ENCODE assay signal across 20 cellular contexts in the genomic region with DNA sequence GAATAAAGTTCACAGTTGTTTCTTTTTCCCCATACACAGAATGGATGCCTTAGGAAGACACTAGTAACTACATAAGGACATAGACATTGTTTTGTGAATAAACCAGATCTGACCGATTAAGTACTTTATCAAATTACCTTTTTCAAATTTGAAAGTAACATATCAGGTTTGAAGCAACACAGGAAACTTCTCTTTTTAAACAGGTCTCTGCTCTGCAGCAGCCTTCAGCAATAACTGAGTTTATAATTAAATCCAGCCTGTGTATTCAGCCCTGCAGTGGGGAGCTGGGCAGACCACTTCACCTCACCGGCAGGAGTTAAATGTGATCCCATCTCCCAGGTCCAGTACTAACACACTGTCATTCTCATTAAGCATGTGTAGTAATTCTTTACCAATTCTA.
"Had no signal": no experiment of that assay in that cellular context is flagged by ENCODE, and none has a peak within 500 bp of the region (broad histone marks: within the 10 kb centered on the region; RNA-seq: fewer than 3 reads in every experiment).

No MANE protein-coding gene starts in this region.

- H3K4me3 ChIP-seq: colonic mucosa, heart left ventricle, mucosa of descending colon, spleen, testis, tibial nerve had no signal

- H3K4me1 ChIP-seq: colonic mucosa, heart left ventricle, spleen, testis had no signal

- H3K4me3 Mint-ChIP-seq: naive thymus-derived CD8-positive, alpha-beta T cell; neural crest cell; stimulated activated naive B cell treated with anti-CD40 and anti-IgM and Interleukin-4, amounts not matched to agents 10 μg/mL and 1 μg/mL and 100 μg/mL, for 72 hours; stimulated activated naive CD8-positive, alpha-beta T cell treated with anti-CD3 and anti-CD28 coated beads, Interleukin-15, amount 100 ng/mL, for 72 hours had no signal

- H3K36me3 ChIP-seq: colonic mucosa, heart left ventricle, spleen, tibial nerve had no signal

- H3K4me1 Mint-ChIP-seq: naive thymus-derived CD8-positive, alpha-beta T cell; stimulated activated naive B cell treated with anti-CD40 and anti-IgM and Interleukin-4, amounts not matched to agents 10 μg/mL and 1 μg/mL and 100 μg/mL, for 72 hours; stimulated activated naive CD8-positive, alpha-beta T cell treated with anti-CD3 and anti-CD28 coated beads, Interleukin-15, amount 100 ng/mL, for 72 hours had no signal

- H3K36me3 Mint-ChIP-seq: naive thymus-derived CD8-positive, alpha-beta T cell; stimulated activated naive B cell treated with anti-CD40 and anti-IgM and Interleukin-4, amounts not matched to agents 10 μg/mL and 1 μg/mL and 100 μg/mL, for 72 hours had no signal

- H3K27ac ChIP-seq: colonic mucosa, heart left ventricle, spleen, testis, tibial nerve had no signal

- H3K9me3 Mint-ChIP-seq: naive thymus-derived CD8-positive, alpha-beta T cell; neural crest cell; stimulated activated naive B cell treated with anti-CD40 and anti-IgM and Interleukin-4, amounts not matched to agents 10 μg/mL and 1 μg/mL and 100 μg/mL, for 72 hours; stimulated activated naive CD8-positive, alpha-beta T cell treated with anti-CD3 and anti-CD28 coated beads, Interleukin-15, amount 100 ng/mL, for 72 hours had no signal

- H3K27ac Mint-ChIP-seq: naive thymus-derived CD8-positive, alpha-beta T cell; stimulated activated naive B cell treated with anti-CD40 and anti-IgM and Interleukin-4, amounts not matched to agents 10 μg/mL and 1 μg/mL and 100 μg/mL, for 72 hours; stimulated activated naive CD8-positive, alpha-beta T cell treated with anti-CD3 and anti-CD28 coated beads, Interleukin-15, amount 100 ng/mL, for 72 hours had no signal

- H3K27me3 ChIP-seq: colonic mucosa, testis, tibial nerve had no signal

- H3K9me3 ChIP-seq: colonic mucosa, heart left ventricle, mucosa of descending colon, spleen, testis, tibial nerve had no signal

- DNase-seq: colonic mucosa; dermis blood vessel endothelial cell; erythroblast; heart left ventricle; hypothalamus; islet precursor cell; mucosa of descending colon; naive thymus-derived CD8-positive, alpha-beta T cell; posterior cingulate gyrus; spleen; stimulated activated CD4-positive, alpha-beta T cell treated with anti-CD3 and anti-CD28 coated beads, Interleukin-15, amount 100 ng/mL, for 24 hours; stimulated activated CD4-positive, alpha-beta T cell treated with anti-CD3 and anti-CD28 coated beads, Interleukin-1b, Interleukin-23, amount 100 ng/mL, for 48 hours; stimulated activated CD4-positive, alpha-beta T cell treated with anti-CD3 and anti-CD28 coated beads, Interleukin-4, amount 100 ng/mL, for 4 hours; stimulated activated naive B cell treated with anti-CD40 and anti-IgM and Interleukin-4, amounts not matched to agents 10 μg/mL and 1 μg/mL and 100 μg/mL, for 72 hours; stimulated activated naive CD8-positive, alpha-beta T cell treated with anti-CD3 and anti-CD28 coated beads, Interleukin-15, amount 100 ng/mL, for 72 hours; testis had no signal

- H3K27me3 Mint-ChIP-seq: stimulated activated naive CD8-positive, alpha-beta T cell treated with anti-CD3 and anti-CD28 coated beads, Interleukin-15, amount 100 ng/mL, for 72 hours had no signal

- ATAC-seq: heart left ventricle; left lobe of liver; naive thymus-derived CD8-positive, alpha-beta T cell; sciatic nerve; stimulated activated naive CD8-positive, alpha-beta T cell treated with anti-CD3 and anti-CD28 coated beads, Interleukin-15, amount 100 ng/mL, for 72 hours had no signal
